Comparison of ENCODE assay signal across 8 cellular contexts in genomic region chr6:1608976-1609661, GRCh38. TPM values are rescaled to one million over a fixed set of nuclear protein-coding genes. Genes with fewer than 3 reads are reported as not detected.
A peak's percentile ranks its signal among the peaks of the same experiment; 100 is the strongest.
DNase-seq lines count a peak whose midpoint lies in the region; ATAC-seq and TF ChIP-seq lines count a peak whose summit lies in the region.

No MANE protein-coding gene starts in this region.

- ATAC-seq in memory B cell (ENCODE audit: low read depth): no peak

- DNase-seq in GM12865 (ENCODE audit: low read depth) (no peak), MG63 (peak; percentile 50), MCF 10A (ENCODE audit: unreplicated experiment) (peak; percentile 40), memory B cell (ENCODE audit: low spot score in 2 of 2) (peak; percentile 20 to 41), SIG-M5 treated with dmso at 0.1 percent for 504 hours (lab: John Stamatoyannopoulos, UW; ENCODE audit: unreplicated experiment) (no peak), NCI-H524 treated with DMSO at 0.1 percent for 48 hours (lab: John Stamatoyannopoulos, UW) (no peak), cerebellar nuclear complex (lab: John Stamatoyannopoulos, UW) (no peak), SIG-M5 (lab: John Stamatoyannopoulos, UW) (no peak)

- H3K4me3 ChIP-seq in GM12865 (ENCODE audit: low read depth, low read length) (peak overlapping the region; percentile 59), MG63 (peak overlapping the region; percentile 48)

- CTCF ChIA-PET in MCF 10A (lab: Yijun Ruan, JAX): interaction anchor here (0.8 to 3.6 kb wide), 6 partner anchors 176 to 589 kb away, joined by 3 to 25 read pairs (median 4); no protein-coding TSS in a partner anchor

- POLR2A ChIA-PET in MCF 10A (lab: Yijun Ruan, JAX): interaction anchor here (1.3 to 3.8 kb wide), 8 partner anchors 11 to 1156 kb away, joined by 3 to 68 read pairs (median 6); partner anchors contain the start of gene WRNIP1

- H3K27me3 Mint-ChIP-seq in MCF 10A (ENCODE audit: insufficient read depth, unreplicated experiment) (no peaks in the 10 kb centered on the region), memory B cell (peaks cover 31% of the 10 kb centered on the region)

- intact Hi-C loops in MCF 10A (cut with micrococcal nuclease): loop anchor here (1.0 kb wide), 1 partner anchor 428 kb away; no protein-coding TSS in a partner anchor

- H3K36me3 ChIP-seq in MG63: peaks cover 2% of the 10 kb centered on the region

- H3K4me3 Mint-ChIP-seq in MCF 10A (ENCODE audit: unreplicated experiment) (peak overlapping the region; percentile 92), memory B cell (peak overlapping the region; percentile 79)

- no peaks in the 10 kb centered on the region for H3K27me3 ChIP-seq in MG63

- H3K36me3 Mint-ChIP-seq in MCF 10A (ENCODE audit: insufficient read depth, unreplicated experiment) (peaks cover 7% of the 10 kb centered on the region), memory B cell (no peaks in the 10 kb centered on the region)

- BruUV-seq in MCF 10A (replicated peaks; lab: Mats Ljungman, UMichigan): no TSS peak

- H3K4me1 Mint-ChIP-seq in MCF 10A (ENCODE audit: insufficient read depth, unreplicated experiment) (no peaks in the 10 kb centered on the region), memory B cell (peaks cover 30% of the 10 kb centered on the region)

- TF ChIP-seq CTCF in GM12865 (IDR thresholded peaks at IDR 0.05; ENCODE audit: insufficient read depth, low read depth, low read length, missing control alignments) (no peak), MCF 10A (IDR thresholded peaks at IDR 0.05; ENCODE audit: unreplicated experiment) (no peak)

- H3K9me3 ChIP-seq in MG63: no peaks in the 10 kb centered on the region

- H3K27ac Mint-ChIP-seq in MCF 10A (ENCODE audit: low read depth, unreplicated experiment) (peak overlapping the region; percentile 66), memory B cell (peak overlapping the region; percentile 68)

- H3K9me3 Mint-ChIP-seq in MCF 10A (ENCODE audit: unreplicated experiment) (no peaks in the 10 kb centered on the region), memory B cell (peaks cover 2% of the 10 kb centered on the region)

RNA-seq across cellular contexts. Expression of gene FOXC1, which starts 0.6 kb away (rescaled TPM):
- total RNA-seq in MG63 (2014; rRNA removed; shearing (Covaris generic); ENCODE audit: low replicate concordance): 2.2 and 5.5 TPM in 2 replicates
- 16.7 and 16.8 TPM in 2 replicates for total RNA-seq in MCF 10A (2022)

Comparison
In these comparisons a context has a peak if more than half of its experiments do, and no peak if none do; other contexts are left out.
1. DNase-seq: peak in MG63 (single experiment), MCF 10A (single experiment) and memory B cell (2 of 2); none in GM12865 (single experiment), SIG-M5 treated with dmso at 0.1 percent for 504 hours (single experiment), NCI-H524 treated with DMSO at 0.1 percent for 48 hours (single experiment), cerebellar nuclear complex (0 of 2) and SIG-M5 (single experiment).